1 cellular context compared by ENCODE assay signal in genomic region chr11:125925247-125925740, GRCh38.
TF ChIP-seq lines count a peak whose summit lies in the region.

No MANE protein-coding gene starts in this region.

TF ChIP-seq in HepG2, 621 proteins besides CTCF, POLR2A, EP300 and RAD21 (continued from another document and continues in another):
- TF ChIP-seq, protein P1, sequence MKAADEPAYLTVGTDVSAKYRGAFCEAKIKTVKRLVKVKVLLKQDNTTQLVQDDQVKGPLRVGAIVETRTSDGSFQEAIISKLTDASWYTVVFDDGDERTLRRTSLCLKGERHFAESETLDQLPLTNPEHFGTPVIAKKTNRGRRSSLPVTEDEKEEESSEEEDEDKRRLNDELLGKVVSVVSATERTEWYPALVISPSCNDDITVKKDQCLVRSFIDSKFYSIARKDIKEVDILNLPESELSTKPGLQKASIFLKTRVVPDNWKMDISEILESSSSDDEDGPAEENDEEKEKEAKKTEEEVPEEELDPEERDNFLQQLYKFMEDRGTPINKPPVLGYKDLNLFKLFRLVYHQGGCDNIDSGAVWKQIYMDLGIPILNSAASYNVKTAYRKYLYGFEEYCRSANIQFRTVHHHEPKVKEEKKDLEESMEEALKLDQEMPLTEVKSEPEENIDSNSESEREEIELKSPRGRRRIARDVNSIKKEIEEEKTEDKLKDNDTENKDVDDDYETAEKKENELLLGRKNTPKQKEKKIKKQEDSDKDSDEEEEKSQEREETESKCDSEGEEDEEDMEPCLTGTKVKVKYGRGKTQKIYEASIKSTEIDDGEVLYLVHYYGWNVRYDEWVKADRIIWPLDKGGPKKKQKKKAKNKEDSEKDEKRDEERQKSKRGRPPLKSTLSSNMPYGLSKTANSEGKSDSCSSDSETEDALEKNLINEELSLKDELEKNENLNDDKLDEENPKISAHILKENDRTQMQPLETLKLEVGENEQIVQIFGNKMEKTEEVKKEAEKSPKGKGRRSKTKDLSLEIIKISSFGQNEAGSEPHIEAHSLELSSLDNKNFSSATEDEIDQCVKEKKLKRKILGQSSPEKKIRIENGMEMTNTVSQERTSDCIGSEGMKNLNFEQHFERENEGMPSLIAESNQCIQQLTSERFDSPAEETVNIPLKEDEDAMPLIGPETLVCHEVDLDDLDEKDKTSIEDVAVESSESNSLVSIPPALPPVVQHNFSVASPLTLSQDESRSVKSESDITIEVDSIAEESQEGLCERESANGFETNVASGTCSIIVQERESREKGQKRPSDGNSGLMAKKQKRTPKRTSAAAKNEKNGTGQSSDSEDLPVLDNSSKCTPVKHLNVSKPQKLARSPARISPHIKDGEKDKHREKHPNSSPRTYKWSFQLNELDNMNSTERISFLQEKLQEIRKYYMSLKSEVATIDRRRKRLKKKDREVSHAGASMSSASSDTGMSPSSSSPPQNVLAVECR (CRISPR knock-in tag; IDR thresholded peaks at IDR 0.05; ENCODE audit: borderline replicate concordance) = peak; percentile 61; the same call in 1 of the 2 replicates
- TF ChIP-seq ZBTB42 (CRISPR knock-in tag; IDR thresholded peaks at IDR 0.05) (no peak), ZNF614 (CRISPR knock-in tag; IDR thresholded peaks at IDR 0.05; ENCODE audit: borderline replicate concordance) (peak; percentile 85; the same call in 1 of the 2 replicates), ZNF333 (CRISPR knock-in tag; IDR thresholded peaks at IDR 0.05; ENCODE audit: borderline replicate concordance) (no peak), ZNF350 (CRISPR knock-in tag; IDR thresholded peaks at IDR 0.05; ENCODE audit: borderline replicate concordance, low read depth) (0 out of 2 replicates have a peak, but pooled peaks have one; percentile 27), DPF2 (CRISPR knock-in tag; IDR thresholded peaks at IDR 0.05; ENCODE audit: borderline replicate concordance, low read depth) (peak; percentile 38; the same call in 1 of the 2 replicates), ZSCAN20 (CRISPR knock-in tag; IDR thresholded peaks at IDR 0.05; ENCODE audit: borderline replicate concordance) (0 out of 2 replicates have a peak, but pooled peaks have one; percentile 51), ZNF792 (CRISPR knock-in tag; IDR thresholded peaks at IDR 0.05) (peak; percentile 73; the same call in 1 of the 2 replicates), RXRB (CRISPR knock-in tag; IDR thresholded peaks at IDR 0.05; ENCODE audit: borderline replicate concordance) (peak; percentile 81; the same call in 1 of the 2 replicates), ZNF143 (CRISPR knock-in tag; IDR thresholded peaks at IDR 0.05) (peak; percentile 30; the same call in 1 of the 2 replicates), ZNF788 (CRISPR knock-in tag; IDR thresholded peaks at IDR 0.05; ENCODE audit: borderline replicate concordance) (peak; percentile 67; the same call in 1 of the 2 replicates), ZNF362 (CRISPR knock-in tag; IDR thresholded peaks at IDR 0.05; ENCODE audit: borderline replicate concordance) (peak; percentile 76; the same call in 1 of the 2 replicates), GATAD2A (CRISPR knock-in tag; IDR thresholded peaks at IDR 0.05) (peak; percentile 73; the same call in 1 of the 2 replicates), HMG20A (CRISPR knock-in tag; IDR thresholded peaks at IDR 0.05; ENCODE audit: borderline replicate concordance) (peak; percentile 69; the same call in 1 of the 2 replicates), RFXAP (CRISPR knock-in tag; IDR thresholded peaks at IDR 0.05; ENCODE audit: borderline replicate concordance) (peak; percentile 34; the same call in 1 of the 2 replicates), KDM2A (CRISPR knock-in tag; IDR thresholded peaks at IDR 0.05; ENCODE audit: borderline replicate concordance, low read depth) (peak; percentile 43; the same call in 1 of the 2 replicates), TEAD3 (CRISPR knock-in tag; optimal IDR thresholded peaks at IDR 0.05; ENCODE audit: borderline replicate concordance) (peak; percentile 40), ZNF234 (CRISPR knock-in tag; conservative IDR thresholded peaks at IDR 0.05) (no peak), ZNF354B (CRISPR knock-in tag; IDR thresholded peaks at IDR 0.05) (0 out of 2 replicates have a peak, but pooled peaks have one; percentile 17), REPIN1 (CRISPR knock-in tag; IDR thresholded peaks at IDR 0.05; ENCODE audit: borderline replicate concordance, low read depth) (0 out of 2 replicates have a peak, but pooled peaks have one; percentile 49), PHF8 (CRISPR knock-in tag; IDR thresholded peaks at IDR 0.05) (peak; percentile 34; the same call in 1 of the 2 replicates), NFKBIZ (CRISPR knock-in tag; IDR thresholded peaks at IDR 0.05) (0 out of 2 replicates have a peak, but pooled peaks have one; percentile 44), ZSCAN29 (CRISPR knock-in tag; conservative IDR thresholded peaks at IDR 0.05) (no peak), PHF21A (CRISPR knock-in tag; IDR thresholded peaks at IDR 0.05) (peak; percentile 73; the same call in 1 of the 2 replicates), ZBTB3 (CRISPR knock-in tag; IDR thresholded peaks at IDR 0.05; ENCODE audit: borderline replicate concordance, low read depth) (no peak), MBNL3 (CRISPR knock-in tag; conservative IDR thresholded peaks at IDR 0.05) (no peak), MED1 (CRISPR knock-in tag; IDR thresholded peaks at IDR 0.05) (peak; percentile 75), ZNF546 (CRISPR knock-in tag; conservative IDR thresholded peaks at IDR 0.05) (0 out of 2 replicates have a peak, but pooled peaks have one; percentile 40), NONO (IDR thresholded peaks at IDR 0.05) (no peak), NONO (CRISPR knock-in tag; conservative IDR thresholded peaks at IDR 0.05) (peak; percentile 65; the same call in 1 of the 2 replicates), ZNF644 (CRISPR knock-in tag; IDR thresholded peaks at IDR 0.05; ENCODE audit: low read depth) (0 out of 2 replicates have a peak, but pooled peaks have one; percentile 26)
- TF ChIP-seq, protein P2, sequence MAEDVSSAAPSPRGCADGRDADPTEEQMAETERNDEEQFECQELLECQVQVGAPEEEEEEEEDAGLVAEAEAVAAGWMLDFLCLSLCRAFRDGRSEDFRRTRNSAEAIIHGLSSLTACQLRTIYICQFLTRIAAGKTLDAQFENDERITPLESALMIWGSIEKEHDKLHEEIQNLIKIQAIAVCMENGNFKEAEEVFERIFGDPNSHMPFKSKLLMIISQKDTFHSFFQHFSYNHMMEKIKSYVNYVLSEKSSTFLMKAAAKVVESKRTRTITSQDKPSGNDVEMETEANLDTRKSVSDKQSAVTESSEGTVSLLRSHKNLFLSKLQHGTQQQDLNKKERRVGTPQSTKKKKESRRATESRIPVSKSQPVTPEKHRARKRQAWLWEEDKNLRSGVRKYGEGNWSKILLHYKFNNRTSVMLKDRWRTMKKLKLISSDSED (CRISPR knock-in tag; IDR thresholded peaks at IDR 0.05) = no peak
- TF ChIP-seq, protein P3, sequence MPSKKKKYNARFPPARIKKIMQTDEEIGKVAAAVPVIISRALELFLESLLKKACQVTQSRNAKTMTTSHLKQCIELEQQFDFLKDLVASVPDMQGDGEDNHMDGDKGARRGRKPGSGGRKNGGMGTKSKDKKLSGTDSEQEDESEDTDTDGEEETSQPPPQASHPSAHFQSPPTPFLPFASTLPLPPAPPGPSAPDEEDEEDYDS (CRISPR knock-in tag; IDR thresholded peaks at IDR 0.05) = peak; percentile 58; the same call in 1 of the 2 replicates
- TF ChIP-seq, protein P4, sequence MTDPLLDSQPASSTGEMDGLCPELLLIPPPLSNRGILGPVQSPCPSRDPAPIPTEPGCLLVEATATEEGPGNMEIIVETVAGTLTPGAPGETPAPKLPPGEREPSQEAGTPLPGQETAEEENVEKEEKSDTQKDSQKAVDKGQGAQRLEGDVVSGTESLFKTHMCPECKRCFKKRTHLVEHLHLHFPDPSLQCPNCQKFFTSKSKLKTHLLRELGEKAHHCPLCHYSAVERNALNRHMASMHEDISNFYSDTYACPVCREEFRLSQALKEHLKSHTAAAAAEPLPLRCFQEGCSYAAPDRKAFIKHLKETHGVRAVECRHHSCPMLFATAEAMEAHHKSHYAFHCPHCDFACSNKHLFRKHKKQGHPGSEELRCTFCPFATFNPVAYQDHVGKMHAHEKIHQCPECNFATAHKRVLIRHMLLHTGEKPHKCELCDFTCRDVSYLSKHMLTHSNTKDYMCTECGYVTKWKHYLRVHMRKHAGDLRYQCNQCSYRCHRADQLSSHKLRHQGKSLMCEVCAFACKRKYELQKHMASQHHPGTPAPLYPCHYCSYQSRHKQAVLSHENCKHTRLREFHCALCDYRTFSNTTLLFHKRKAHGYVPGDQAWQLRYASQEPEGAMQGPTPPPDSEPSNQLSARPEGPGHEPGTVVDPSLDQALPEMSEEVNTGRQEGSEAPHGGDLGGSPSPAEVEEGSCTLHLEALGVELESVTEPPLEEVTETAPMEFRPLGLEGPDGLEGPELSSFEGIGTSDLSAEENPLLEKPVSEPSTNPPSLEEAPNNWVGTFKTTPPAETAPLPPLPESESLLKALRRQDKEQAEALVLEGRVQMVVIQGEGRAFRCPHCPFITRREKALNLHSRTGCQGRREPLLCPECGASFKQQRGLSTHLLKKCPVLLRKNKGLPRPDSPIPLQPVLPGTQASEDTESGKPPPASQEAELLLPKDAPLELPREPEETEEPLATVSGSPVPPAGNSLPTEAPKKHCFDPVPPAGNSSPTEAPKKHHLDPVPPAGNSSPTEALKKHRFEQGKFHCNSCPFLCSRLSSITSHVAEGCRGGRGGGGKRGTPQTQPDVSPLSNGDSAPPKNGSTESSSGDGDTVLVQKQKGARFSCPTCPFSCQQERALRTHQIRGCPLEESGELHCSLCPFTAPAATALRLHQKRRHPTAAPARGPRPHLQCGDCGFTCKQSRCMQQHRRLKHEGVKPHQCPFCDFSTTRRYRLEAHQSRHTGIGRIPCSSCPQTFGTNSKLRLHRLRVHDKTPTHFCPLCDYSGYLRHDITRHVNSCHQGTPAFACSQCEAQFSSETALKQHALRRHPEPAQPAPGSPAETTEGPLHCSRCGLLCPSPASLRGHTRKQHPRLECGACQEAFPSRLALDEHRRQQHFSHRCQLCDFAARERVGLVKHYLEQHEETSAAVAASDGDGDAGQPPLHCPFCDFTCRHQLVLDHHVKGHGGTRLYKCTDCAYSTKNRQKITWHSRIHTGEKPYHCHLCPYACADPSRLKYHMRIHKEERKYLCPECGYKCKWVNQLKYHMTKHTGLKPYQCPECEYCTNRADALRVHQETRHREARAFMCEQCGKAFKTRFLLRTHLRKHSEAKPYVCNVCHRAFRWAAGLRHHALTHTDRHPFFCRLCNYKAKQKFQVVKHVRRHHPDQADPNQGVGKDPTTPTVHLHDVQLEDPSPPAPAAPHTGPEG (CRISPR knock-in tag; IDR thresholded peaks at IDR 0.05) = no peak
- TF ChIP-seq, protein P5, sequence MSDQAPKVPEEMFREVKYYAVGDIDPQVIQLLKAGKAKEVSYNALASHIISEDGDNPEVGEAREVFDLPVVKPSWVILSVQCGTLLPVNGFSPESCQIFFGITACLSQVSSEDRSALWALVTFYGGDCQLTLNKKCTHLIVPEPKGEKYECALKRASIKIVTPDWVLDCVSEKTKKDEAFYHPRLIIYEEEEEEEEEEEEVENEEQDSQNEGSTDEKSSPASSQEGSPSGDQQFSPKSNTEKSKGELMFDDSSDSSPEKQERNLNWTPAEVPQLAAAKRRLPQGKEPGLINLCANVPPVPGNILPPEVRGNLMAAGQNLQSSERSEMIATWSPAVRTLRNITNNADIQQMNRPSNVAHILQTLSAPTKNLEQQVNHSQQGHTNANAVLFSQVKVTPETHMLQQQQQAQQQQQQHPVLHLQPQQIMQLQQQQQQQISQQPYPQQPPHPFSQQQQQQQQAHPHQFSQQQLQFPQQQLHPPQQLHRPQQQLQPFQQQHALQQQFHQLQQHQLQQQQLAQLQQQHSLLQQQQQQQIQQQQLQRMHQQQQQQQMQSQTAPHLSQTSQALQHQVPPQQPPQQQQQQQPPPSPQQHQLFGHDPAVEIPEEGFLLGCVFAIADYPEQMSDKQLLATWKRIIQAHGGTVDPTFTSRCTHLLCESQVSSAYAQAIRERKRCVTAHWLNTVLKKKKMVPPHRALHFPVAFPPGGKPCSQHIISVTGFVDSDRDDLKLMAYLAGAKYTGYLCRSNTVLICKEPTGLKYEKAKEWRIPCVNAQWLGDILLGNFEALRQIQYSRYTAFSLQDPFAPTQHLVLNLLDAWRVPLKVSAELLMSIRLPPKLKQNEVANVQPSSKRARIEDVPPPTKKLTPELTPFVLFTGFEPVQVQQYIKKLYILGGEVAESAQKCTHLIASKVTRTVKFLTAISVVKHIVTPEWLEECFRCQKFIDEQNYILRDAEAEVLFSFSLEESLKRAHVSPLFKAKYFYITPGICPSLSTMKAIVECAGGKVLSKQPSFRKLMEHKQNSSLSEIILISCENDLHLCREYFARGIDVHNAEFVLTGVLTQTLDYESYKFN (CRISPR knock-in tag; conservative IDR thresholded peaks at IDR 0.05) = peak; percentile 76
- TF ChIP-seq, protein P6, sequence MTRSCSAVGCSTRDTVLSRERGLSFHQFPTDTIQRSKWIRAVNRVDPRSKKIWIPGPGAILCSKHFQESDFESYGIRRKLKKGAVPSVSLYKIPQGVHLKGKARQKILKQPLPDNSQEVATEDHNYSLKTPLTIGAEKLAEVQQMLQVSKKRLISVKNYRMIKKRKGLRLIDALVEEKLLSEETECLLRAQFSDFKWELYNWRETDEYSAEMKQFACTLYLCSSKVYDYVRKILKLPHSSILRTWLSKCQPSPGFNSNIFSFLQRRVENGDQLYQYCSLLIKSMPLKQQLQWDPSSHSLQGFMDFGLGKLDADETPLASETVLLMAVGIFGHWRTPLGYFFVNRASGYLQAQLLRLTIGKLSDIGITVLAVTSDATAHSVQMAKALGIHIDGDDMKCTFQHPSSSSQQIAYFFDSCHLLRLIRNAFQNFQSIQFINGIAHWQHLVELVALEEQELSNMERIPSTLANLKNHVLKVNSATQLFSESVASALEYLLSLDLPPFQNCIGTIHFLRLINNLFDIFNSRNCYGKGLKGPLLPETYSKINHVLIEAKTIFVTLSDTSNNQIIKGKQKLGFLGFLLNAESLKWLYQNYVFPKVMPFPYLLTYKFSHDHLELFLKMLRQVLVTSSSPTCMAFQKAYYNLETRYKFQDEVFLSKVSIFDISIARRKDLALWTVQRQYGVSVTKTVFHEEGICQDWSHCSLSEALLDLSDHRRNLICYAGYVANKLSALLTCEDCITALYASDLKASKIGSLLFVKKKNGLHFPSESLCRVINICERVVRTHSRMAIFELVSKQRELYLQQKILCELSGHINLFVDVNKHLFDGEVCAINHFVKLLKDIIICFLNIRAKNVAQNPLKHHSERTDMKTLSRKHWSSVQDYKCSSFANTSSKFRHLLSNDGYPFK (CRISPR knock-in tag; IDR thresholded peaks at IDR 0.05; ENCODE audit: borderline replicate concordance) = peak; percentile 65; the same call in 1 of the 2 replicates
